In the genomic region with DNA sequence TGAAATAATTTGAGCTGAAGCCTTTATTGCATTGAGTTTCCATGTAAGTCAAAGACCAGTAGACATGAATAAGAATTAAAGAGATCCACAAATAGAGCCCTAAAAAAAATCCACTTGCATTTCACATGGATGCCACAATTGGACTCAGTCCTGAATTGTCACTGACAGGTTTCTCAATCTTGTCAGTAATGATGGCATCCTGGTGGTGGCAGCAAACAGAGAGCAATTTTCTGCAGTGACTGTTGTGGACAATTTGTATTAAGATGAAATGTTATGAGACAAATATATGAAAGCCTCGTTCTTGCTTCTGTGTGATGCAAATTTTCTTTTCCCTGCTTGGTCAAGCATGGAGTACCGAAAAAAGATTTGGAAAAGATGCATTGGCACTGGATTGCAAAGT, we compare ENCODE assay signal across 1 cellular context.
TF ChIP-seq lines count a peak whose summit lies in the region.

No MANE protein-coding gene starts in this region.

TF ChIP-seq in K562, 482 proteins besides CTCF, POLR2A, EP300 and RAD21 (continued from another document):
- no peak for TF ChIP-seq ZNF280A (IDR thresholded peaks at IDR 0.05; ENCODE audit: low read depth, partially characterized antibody)
- TF ChIP-seq TCF3 (CRISPR knock-in tag; IDR thresholded peaks at IDR 0.05), result no peak
- TF ChIP-seq, protein P1, sequence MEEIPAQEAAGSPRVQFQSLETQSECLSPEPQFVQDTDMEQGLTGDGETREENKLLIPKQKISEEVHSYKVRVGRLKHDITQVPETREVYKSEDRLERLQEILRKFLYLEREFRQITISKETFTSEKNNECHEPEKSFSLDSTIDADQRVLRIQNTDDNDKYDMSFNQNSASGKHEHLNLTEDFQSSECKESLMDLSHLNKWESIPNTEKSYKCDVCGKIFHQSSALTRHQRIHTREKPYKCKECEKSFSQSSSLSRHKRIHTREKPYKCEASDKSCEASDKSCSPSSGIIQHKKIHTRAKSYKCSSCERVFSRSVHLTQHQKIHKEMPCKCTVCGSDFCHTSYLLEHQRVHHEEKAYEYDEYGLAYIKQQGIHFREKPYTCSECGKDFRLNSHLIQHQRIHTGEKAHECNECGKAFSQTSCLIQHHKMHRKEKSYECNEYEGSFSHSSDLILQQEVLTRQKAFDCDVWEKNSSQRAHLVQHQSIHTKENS (CRISPR knock-in tag; IDR thresholded peaks at IDR 0.05), result no peak
- no peak for TF ChIP-seq BMI1 (IDR thresholded peaks at IDR 0.05; ENCODE audit: low read length)
TF ChIP-seq in K562: peak in this region for 0.
